8 cellular contexts compared by ENCODE assay signal in the genomic region with DNA sequence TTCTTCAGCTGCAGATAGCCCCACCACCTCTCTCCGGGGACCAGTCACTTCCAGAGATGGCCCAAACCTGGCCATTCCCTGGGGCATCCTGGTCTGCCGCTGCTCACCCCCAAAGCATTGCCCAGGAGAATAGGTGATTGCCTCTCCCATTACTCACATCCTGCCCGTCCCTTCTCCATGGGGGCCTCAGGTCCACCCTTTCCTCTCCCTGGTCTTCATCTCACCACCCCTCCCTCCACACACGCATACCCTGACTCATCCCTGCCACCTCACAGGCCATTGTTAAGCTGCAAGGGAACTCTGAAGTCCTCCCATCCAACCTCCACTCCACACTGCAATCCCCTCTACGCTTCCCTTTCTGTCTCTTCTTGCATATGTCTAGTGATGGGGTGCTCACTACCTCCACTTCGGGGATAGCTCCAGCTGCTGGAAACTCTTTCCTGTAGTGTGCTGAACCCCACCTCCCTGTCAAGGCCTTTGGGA. TPM values are rescaled to one million over a fixed set of nuclear protein-coding genes. Genes with fewer than 3 reads are reported as not detected.
DNase-seq lines count a peak whose midpoint lies in the region; ATAC-seq, FAIRE-seq and TF ChIP-seq lines count a peak whose summit lies in the region.

A gene with protein sequence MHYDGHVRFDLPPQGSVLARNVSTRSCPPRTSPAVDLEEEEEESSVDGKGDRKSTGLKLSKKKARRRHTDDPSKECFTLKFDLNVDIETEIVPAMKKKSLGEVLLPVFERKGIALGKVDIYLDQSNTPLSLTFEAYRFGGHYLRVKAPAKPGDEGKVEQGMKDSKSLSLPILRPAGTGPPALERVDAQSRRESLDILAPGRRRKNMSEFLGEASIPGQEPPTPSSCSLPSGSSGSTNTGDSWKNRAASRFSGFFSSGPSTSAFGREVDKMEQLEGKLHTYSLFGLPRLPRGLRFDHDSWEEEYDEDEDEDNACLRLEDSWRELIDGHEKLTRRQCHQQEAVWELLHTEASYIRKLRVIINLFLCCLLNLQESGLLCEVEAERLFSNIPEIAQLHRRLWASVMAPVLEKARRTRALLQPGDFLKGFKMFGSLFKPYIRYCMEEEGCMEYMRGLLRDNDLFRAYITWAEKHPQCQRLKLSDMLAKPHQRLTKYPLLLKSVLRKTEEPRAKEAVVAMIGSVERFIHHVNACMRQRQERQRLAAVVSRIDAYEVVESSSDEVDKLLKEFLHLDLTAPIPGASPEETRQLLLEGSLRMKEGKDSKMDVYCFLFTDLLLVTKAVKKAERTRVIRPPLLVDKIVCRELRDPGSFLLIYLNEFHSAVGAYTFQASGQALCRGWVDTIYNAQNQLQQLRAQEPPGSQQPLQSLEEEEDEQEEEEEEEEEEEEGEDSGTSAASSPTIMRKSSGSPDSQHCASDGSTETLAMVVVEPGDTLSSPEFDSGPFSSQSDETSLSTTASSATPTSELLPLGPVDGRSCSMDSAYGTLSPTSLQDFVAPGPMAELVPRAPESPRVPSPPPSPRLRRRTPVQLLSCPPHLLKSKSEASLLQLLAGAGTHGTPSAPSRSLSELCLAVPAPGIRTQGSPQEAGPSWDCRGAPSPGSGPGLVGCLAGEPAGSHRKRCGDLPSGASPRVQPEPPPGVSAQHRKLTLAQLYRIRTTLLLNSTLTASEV (minus strand): TSS at position 188 of the 483 bp plus-strand sequence. CDS start 14,096 bp downstream, outside the sequence.

- POLR2A ChIA-PET in BJ (lab: Charles Lee), result no interaction called here

- H3K4me2 ChIP-seq in mammary epithelial cell (ENCODE audit: insufficient read depth, low read depth, low read length), result peak within 1 kb of the TSS; percentile 93

- CTCF ChIA-PET in BJ (lab: Yijun Ruan, JAX) (interaction anchor here (1.2 to 8.1 kb wide), 14 partner anchors 9 to 155 kb away, joined by 3 to 124 read pairs (median 12); a partner anchor contains a TSS), mammary epithelial cell (lab: Charles Lee; ENCODE audit: low non-redundant PET) (no interaction called here)

- H3K79me2 ChIP-seq in mammary epithelial cell (ENCODE audit: insufficient read depth, low read length), result peaks cover 67% of the 10 kb centered on the region

- H3K27me3 ChIP-seq in BJ (ENCODE audit: control insufficient read depth, insufficient read depth, low read length) (no peaks in the 10 kb centered on the region), mammary epithelial cell (ENCODE audit: insufficient read depth, low read length) (no peaks in the 10 kb centered on the region), layer of hippocampus (ENCODE audit: control insufficient read depth, insufficient read depth, low read length) (no peaks in the 10 kb centered on the region), suprapubic skin (no peaks in the 10 kb centered on the region)

- dilution Hi-C loops in mammary epithelial cell (cut with HindIII; ENCODE audit: low sequenced_read_pairs), result loop anchor here (5.0 kb wide), 4 partner anchors 34 to 96 kb away; no protein-coding TSS in a partner anchor

- H2AFZ ChIP-seq in mammary epithelial cell (ENCODE audit: low read depth, low read length), result peak within 1 kb of the TSS; percentile 14

- H3K9me3 ChIP-seq in KOPT-K1 (ENCODE audit: insufficient read depth, low read length, poor library complexity, severe bottlenecking), result no peaks in the 10 kb centered on the region
- H3K9me3 ChIP-seq in mammary epithelial cell (replicated peaks; ENCODE audit: insufficient read depth, low read length), result no peaks in the 10 kb centered on the region
- H3K9me3 ChIP-seq in suprapubic skin, result no peaks in the 10 kb centered on the region

- ATAC-seq in GM19452 (IDR thresholded peaks at IDR 0.05; ENCODE audit: unreplicated experiment), result no peak

- TF ChIP-seq POLR2A in suprapubic skin (IDR thresholded peaks at IDR 0.05), result no peak

- H3K4me1 ChIP-seq in mammary epithelial cell (ENCODE audit: insufficient read depth, low read length), result peaks cover 72% of the 10 kb centered on the region
- peaks cover 80% of the 10 kb centered on the region for H3K4me1 ChIP-seq in suprapubic skin

- intact Hi-C loops in mammary epithelial cell (cut with micrococcal nuclease), result loop anchor here (1.0 to 5.0 kb wide), 2 partner anchors 32 to 626 kb away; no protein-coding TSS in a partner anchor

- no TSS peak for BruUV-seq in mammary epithelial cell (replicated peaks; lab: Mats Ljungman, UMichigan)

- 2% methylated on average over 6 of the region's 6 CpGs for WGBS in mammary epithelial cell (ENCODE audit: low coverage, missing lambda C conversion rate)
- 61% methylated on average over 6 of the region's 6 CpGs for WGBS in suprapubic skin

- H3K27ac ChIP-seq in KOPT-K1 (ENCODE audit: low read depth, low read length, poor library complexity, severe bottlenecking) (peak within 1 kb of the TSS; percentile 65), mammary epithelial cell (ENCODE audit: insufficient read depth, low read depth, low read length) (peak within 1 kb of the TSS; percentile 96), layer of hippocampus (ENCODE audit: low read depth, low read length) (peak within 1 kb of the TSS; percentile 46), suprapubic skin (peak within 1 kb of the TSS; percentile 80)

- H3K36me3 ChIP-seq in BJ (ENCODE audit: control insufficient read depth, insufficient read depth, low read length) (no peaks in the 10 kb centered on the region), KOPT-K1 (ENCODE audit: insufficient read depth, low read length) (no peaks in the 10 kb centered on the region), mammary epithelial cell (ENCODE audit: insufficient read depth, low read length) (peaks cover 2% of the 10 kb centered on the region), suprapubic skin (no peaks in the 10 kb centered on the region)

- peak within 1 kb of the TSS; percentile 95 for H3K9ac ChIP-seq in mammary epithelial cell (ENCODE audit: insufficient read depth, low read length)

- DNase-seq in BJ (ENCODE audit: low read depth) (no peak), mammary epithelial cell (peak; percentile 98), suprapubic skin (ENCODE audit: low spot score in 2 of 2) (no peak), NCI-H2029 treated with DMSO at 0.1 percent for 48 hours (lab: John Stamatoyannopoulos, UW) (no peak), GM19239 (ENCODE audit: insufficient read length, low spot score) (no peak)

- in situ Hi-C loops in mammary epithelial cell (cut with MboI; ENCODE audit: low sequenced_read_pairs in 2 of 2), result no loop called here

- TF ChIP-seq CTCF in BJ (IDR thresholded peaks at IDR 0.05; ENCODE audit: insufficient read depth, low read depth, low read length) (no peak), mammary epithelial cell (conservative IDR thresholded peaks at IDR 0.05 in 1 of 2, IDR thresholded peaks at IDR 0.05 in 1 of 2; ENCODE audit: extremely low read depth in 1 of 2, insufficient read depth in 1 of 2, low read depth in 1 of 2, low read length in 2 of 2) (no peak), suprapubic skin (IDR thresholded peaks at IDR 0.05) (no peak)

- H3K4me3 ChIP-seq in BJ (ENCODE audit: low read depth, low read length), result peak within 1 kb of the TSS; percentile 58
- H3K4me3 ChIP-seq in mammary epithelial cell (replicated peaks in 1 of 3; ENCODE audit: insufficient read depth in 1 of 3, low read depth in 2 of 3, low read length in 3 of 3), result peak within 1 kb of the TSS; percentile 84 to 93 (median 92)
- H3K4me3 ChIP-seq in suprapubic skin, result peak within 1 kb of the TSS; percentile 55

- H4K20me1 ChIP-seq in mammary epithelial cell (ENCODE audit: insufficient read depth, low read length), result no peaks in the 10 kb centered on the region

- TF ChIP-seq EP300 in suprapubic skin (IDR thresholded peaks at IDR 0.05), result no peak

- FAIRE-seq in GM19239 (lab: Jason Lieb, UNC), result no peak

RNA-seq across cellular contexts. Expression of the gene that starts here (rescaled TPM):
- polyA plus RNA-seq in BJ (2011; rRNA removed), result 3.2 and 4.3 TPM in 2 replicates
- 2.5 and 3.6 TPM in 2 replicates for polyA minus RNA-seq in BJ (2011; rRNA and poly(A)+ RNA removed)
- total RNA-seq in mammary epithelial cell, result 10 to 100 TPM; 19.0 to 88.8 TPM
- polyA plus RNA-seq in mammary epithelial cell, result 25.3 TPM
- polyA minus RNA-seq in mammary epithelial cell, result 20.3 TPM
- 100 to 1,000 TPM in 2 of 4 donors, 10 to 100 TPM in 2; 76.3 to 347 (median 107) TPM for total RNA-seq in suprapubic skin

Comparison
In these comparisons a context has a peak if more than half of its experiments do, and no peak if none do; other contexts are left out.
1. H3K27ac ChIP-seq: peak in every context shown above with its lines; median percentile 96 in mammary epithelial cell; 80 in suprapubic skin; 65 in KOPT-K1; 46 in layer of hippocampus.